In genomic region chr7:69620063-69620462, GRCh38 we compare ENCODE assay signal across 18 cellular contexts. TPM values are rescaled to one million over a fixed set of nuclear protein-coding genes. Genes with fewer than 3 reads are reported as not detected.
DNase-seq lines count a peak whose midpoint lies in the region; ATAC-seq and TF ChIP-seq lines count a peak whose summit lies in the region.
"Had no signal": no experiment of that assay in that cellular context is flagged by ENCODE, and none has a peak within 500 bp of the region (broad histone marks: within the 10 kb centered on the region; RNA-seq: fewer than 3 reads in every experiment).

No MANE protein-coding gene starts in this region.

- H3K79me1 ChIP-seq in mesenchymal stem cell (replicated peaks; ENCODE audit: low read length, poor library complexity, severe bottlenecking), result peaks cover 38% of the 10 kb centered on the region

- no peak overlapping the region for H3K23ac ChIP-seq in mesenchymal stem cell (ENCODE audit: low read length in 2 of 2)

- H3K4me3 ChIP-seq in BLaER1 (no peak overlapping the region), Loucy (ENCODE audit: low read length, poor library complexity, severe bottlenecking) (no peak overlapping the region), OCI-LY1 (ENCODE audit: low read depth, low read length, poor library complexity, severe bottlenecking) (no peak overlapping the region), mesenchymal stem cell (ENCODE audit: insufficient read depth in 1 of 2, low read depth in 1 of 2, low read length in 2 of 2) (no peak overlapping the region), smooth muscle cell (no peak overlapping the region)
- H3K4me3 ChIP-seq: stomach, uterus had no signal

- no peak overlapping the region for H2BK12ac ChIP-seq in mesenchymal stem cell (ENCODE audit: low read length in 2 of 2)

- H3K36me3 ChIP-seq in BLaER1 (no peaks in the 10 kb centered on the region), Loucy (ENCODE audit: insufficient read depth, low read length) (no peaks in the 10 kb centered on the region), OCI-LY1 (ENCODE audit: insufficient read depth, low read length) (no peaks in the 10 kb centered on the region), mesenchymal stem cell (ENCODE audit: control insufficient read depth in 1 of 2, insufficient read depth in 2 of 2, low read depth in 1 of 2, low read length in 2 of 2) (no peaks in the 10 kb centered on the region), smooth muscle cell (ENCODE audit: low read depth) (no peaks in the 10 kb centered on the region)
- H3K36me3 ChIP-seq: stomach, uterus had no signal

- H3K9me3 ChIP-seq in BLaER1 (no peaks in the 10 kb centered on the region), Loucy (ENCODE audit: insufficient read depth, low read depth, low read length) (no peaks in the 10 kb centered on the region), OCI-LY1 (ENCODE audit: low read length) (no peaks in the 10 kb centered on the region), mesenchymal stem cell (ENCODE audit: control insufficient read depth, low read length) (no peaks in the 10 kb centered on the region), smooth muscle cell (replicated peaks; ENCODE audit: low read depth) (no peaks in the 10 kb centered on the region)
- H3K9me3 ChIP-seq: stomach, uterus had no signal

- no peak overlapping the region for H4K91ac ChIP-seq in mesenchymal stem cell (ENCODE audit: low read length)

- H3K27me3 ChIP-seq in BLaER1 (no peaks in the 10 kb centered on the region), Loucy (ENCODE audit: insufficient read depth, low read length, poor library complexity, severe bottlenecking) (no peaks in the 10 kb centered on the region), OCI-LY1 (ENCODE audit: insufficient read depth, low read length) (no peaks in the 10 kb centered on the region), mesenchymal stem cell (ENCODE audit: control insufficient read depth in 1 of 2, insufficient read depth in 1 of 2, low read length in 2 of 2) (no peaks in the 10 kb centered on the region), smooth muscle cell (ENCODE audit: low read depth) (peaks cover 11% of the 10 kb centered on the region)
- H3K27me3 ChIP-seq: stomach, uterus had no signal

- no peak overlapping the region for H3K18ac ChIP-seq in mesenchymal stem cell (ENCODE audit: low read depth in 1 of 2, low read length in 2 of 2)

- no peak overlapping the region for H4K8ac ChIP-seq in mesenchymal stem cell (ENCODE audit: low read length)

- H3K27ac ChIP-seq in BLaER1 (no peak overlapping the region), OCI-LY1 (ENCODE audit: low read depth, low read length, poor library complexity, severe bottlenecking) (peak overlapping the region; percentile 86), mesenchymal stem cell (ENCODE audit: low read length, poor library complexity, severe bottlenecking) (no peak overlapping the region), smooth muscle cell (ENCODE audit: low read depth) (no peak overlapping the region)
- H3K27ac ChIP-seq: stomach, uterus had no signal

- H3K79me2 ChIP-seq in Loucy (ENCODE audit: insufficient read depth, low read length) (peaks cover 98% of the 10 kb centered on the region), OCI-LY1 (ENCODE audit: insufficient read depth, low read length) (peaks cover 98% of the 10 kb centered on the region), smooth muscle cell (ENCODE audit: low read depth) (peaks cover 11% of the 10 kb centered on the region)

- no peak overlapping the region for H2AFZ ChIP-seq in Loucy (ENCODE audit: low read length)
- H2AFZ ChIP-seq in OCI-LY1 (ENCODE audit: low read length), result no peak overlapping the region
- H2AFZ ChIP-seq in mesenchymal stem cell (ENCODE audit: low read depth, low read length), result no peak overlapping the region
- no peak overlapping the region for H2AFZ ChIP-seq in smooth muscle cell (ENCODE audit: low read depth)

- ATAC-seq in left lobe of liver, result no peak
- ATAC-seq: HepG2 had no signal

- H3K9me2 ChIP-seq in Loucy (replicated peaks; ENCODE audit: low read depth, low read length) (no peaks in the 10 kb centered on the region), OCI-LY1 (ENCODE audit: low read depth, low read length) (no peaks in the 10 kb centered on the region)

- TF ChIP-seq CTCF in Loucy (conservative IDR thresholded peaks at IDR 0.05; ENCODE audit: low read length) (no peak), OCI-LY1 (IDR thresholded peaks at IDR 0.05; ENCODE audit: low read length) (no peak), smooth muscle cell (IDR thresholded peaks at IDR 0.05; ENCODE audit: borderline replicate concordance, insufficient read depth, poor library complexity, severe bottlenecking) (no peak)

- H3K4me2 ChIP-seq in BLaER1, result peak overlapping the region; percentile 79
- H3K4me2 ChIP-seq in Loucy (ENCODE audit: low read depth, low read length, poor library complexity, severe bottlenecking), result peak overlapping the region; percentile 10
- H3K4me2 ChIP-seq in OCI-LY1 (ENCODE audit: low read length), result peak overlapping the region; percentile 53; the same call in 1 of the 2 replicates
- no peak overlapping the region for H3K4me2 ChIP-seq in mesenchymal stem cell (ENCODE audit: low read length, poor library complexity, severe bottlenecking)
- H3K4me2 ChIP-seq in smooth muscle cell, result no peak overlapping the region

- no peak overlapping the region for H3K4ac ChIP-seq in mesenchymal stem cell (ENCODE audit: low read depth in 1 of 2, low read length in 2 of 2)

- no peak overlapping the region for H2BK120ac ChIP-seq in mesenchymal stem cell (ENCODE audit: low read depth, low read length)

- no peak for DNase-seq in mesenchymal stem cell
- no peak for DNase-seq in NCI-H1048 (lab: John Stamatoyannopoulos, UW)
- DNase-seq in activated T-cell treated with anti-CD3 and anti-CD28 coated beads, Interleukin-2, amount 50 U/mL, for 1 hour, result no peak
- DNase-seq in smooth muscle cell (lab: John Stamatoyannopoulos, UW; ENCODE audit: unreplicated experiment), result no peak
- DNase-seq in left lobe of liver (ENCODE audit: low spot score), result no peak
- DNase-seq: activated CD4-positive, alpha-beta T cell treated with anti-CD3 and anti-CD28 coated beads for 4 hours; activated gamma-delta T cell; amygdala; cerebellar nuclear complex; effector memory CD4-positive, alpha-beta T cell; islet precursor cell; retina; stomach; uterus had no signal

- H4K20me1 ChIP-seq in BLaER1 (peaks cover 97% of the 10 kb centered on the region), Loucy (ENCODE audit: insufficient read depth, low read length, poor library complexity, severe bottlenecking) (peaks cover 25% of the 10 kb centered on the region), OCI-LY1 (ENCODE audit: insufficient read depth, low read length) (0 out of 2 replicates have a peak, but pooled peaks cover 3% of the 10 kb centered on the region), smooth muscle cell (ENCODE audit: low read depth) (peaks cover 72% of the 10 kb centered on the region)

- WGBS in mesenchymal stem cell, result 69% methylated on average over 4 of the region's 4 CpGs
- WGBS in smooth muscle cell (ENCODE audit: low lambda C conversion rate), result 53% methylated on average over 4 of the region's 4 CpGs

- H2BK15ac ChIP-seq in mesenchymal stem cell (ENCODE audit: low read depth, poor library complexity, severe bottlenecking), result no peak overlapping the region

- H3F3A ChIP-seq in Loucy (ENCODE audit: low read depth) (no peaks in the 10 kb centered on the region), OCI-LY1 (ENCODE audit: insufficient read depth, low read length) (peaks cover 3% of the 10 kb centered on the region; the same call in 1 of the 2 replicates), smooth muscle cell (ENCODE audit: low read depth) (no peaks in the 10 kb centered on the region)

- no peak overlapping the region for H3K9ac ChIP-seq in BLaER1
- no peak overlapping the region for H3K9ac ChIP-seq in Loucy (ENCODE audit: low read depth, low read length, poor library complexity, severe bottlenecking)
- no peak overlapping the region for H3K9ac ChIP-seq in OCI-LY1 (ENCODE audit: low read length)
- H3K9ac ChIP-seq in mesenchymal stem cell (ENCODE audit: low read length), result peak overlapping the region; percentile 52
- H3K9ac ChIP-seq in smooth muscle cell (ENCODE audit: low read depth), result no peak overlapping the region

- no peak overlapping the region for H2BK5ac ChIP-seq in mesenchymal stem cell (ENCODE audit: low read depth, low read length, poor library complexity, severe bottlenecking)

- no peak overlapping the region for H2AK5ac ChIP-seq in mesenchymal stem cell (ENCODE audit: low read length, severe bottlenecking)

- H3K4me1 ChIP-seq in BLaER1 (peaks cover 91% of the 10 kb centered on the region), Loucy (ENCODE audit: insufficient read depth, low read length, poor library complexity, severe bottlenecking) (peaks cover 63% of the 10 kb centered on the region), OCI-LY1 (ENCODE audit: insufficient read depth, low read length, severe bottlenecking) (peaks cover 98% of the 10 kb centered on the region), mesenchymal stem cell (ENCODE audit: control insufficient read depth, insufficient read depth, low read depth, low read length) (peaks cover 2% of the 10 kb centered on the region), smooth muscle cell (ENCODE audit: low read depth) (peaks cover 32% of the 10 kb centered on the region)

- no peak overlapping the region for H3K14ac ChIP-seq in mesenchymal stem cell (ENCODE audit: low read length in 2 of 2)

RNA-seq across cellular contexts. Expression of gene AUTS2, which starts 21.8 kb away (rescaled TPM):
- polyA plus RNA-seq in mesenchymal stem cell (2013, experiment 1 of 2), result 4.4 TPM
- polyA plus RNA-seq in mesenchymal stem cell (2013, experiment 2 of 2), result 3.9 TPM
- 6.0 and 6.5 TPM in 2 replicates for total RNA-seq in smooth muscle cell
- 8.6 and 11.4 TPM in 2 replicates for polyA plus RNA-seq in smooth muscle cell
- 26.1 TPM for total RNA-seq in left lobe of liver
- polyA plus RNA-seq: HepG2 had no signal

Comparison
In these comparisons a context has a peak if more than half of its experiments do, and no peak if none do; other contexts are left out.
1. H3K4me2 ChIP-seq: peak in BLaER1 (single experiment), Loucy (single experiment) and OCI-LY1 (single experiment); none in mesenchymal stem cell (single experiment) and smooth muscle cell (single experiment).